In the genomic region with DNA sequence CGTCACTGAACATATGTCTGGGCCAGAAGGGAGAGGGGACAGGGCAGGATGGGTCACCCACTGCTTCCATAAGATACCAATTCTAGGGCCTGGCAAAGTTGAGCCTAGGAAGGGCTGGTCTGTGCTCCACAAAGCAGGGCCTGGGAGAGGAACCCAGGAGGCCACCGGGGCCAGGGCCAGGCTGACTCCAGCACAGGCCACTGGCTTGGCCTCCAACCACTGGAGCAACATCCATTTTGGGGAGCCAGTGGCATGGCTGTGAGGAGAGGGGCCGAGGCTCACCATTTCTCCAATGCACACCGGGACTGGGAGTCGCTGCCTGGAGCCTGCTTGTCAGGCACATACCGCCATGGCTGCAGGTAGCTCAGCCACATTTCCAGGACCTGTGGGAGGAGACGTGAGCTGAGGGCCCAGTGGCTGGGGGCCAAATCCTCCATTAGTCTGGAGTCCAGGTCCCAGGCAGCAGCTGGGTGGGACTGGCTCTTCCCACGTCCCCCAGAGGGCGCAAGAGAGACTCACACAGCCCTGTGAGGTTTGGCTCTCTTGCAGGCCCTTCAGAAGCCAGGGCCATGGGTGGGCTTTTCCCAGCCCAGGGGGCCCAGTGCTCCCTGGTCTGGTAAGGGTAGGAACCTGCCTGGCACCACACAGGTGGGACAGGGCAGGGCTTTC, we compare ENCODE assay signal across 16 cellular contexts. TPM values are rescaled to one million over a fixed set of nuclear protein-coding genes. Genes with fewer than 3 reads are reported as not detected.
DNase-seq lines count a peak whose midpoint lies in the region; ATAC-seq and TF ChIP-seq lines count a peak whose summit lies in the region.
"Had no signal": no experiment of that assay in that cellular context is flagged by ENCODE, and none has a peak within 500 bp of the region (broad histone marks: within the 10 kb centered on the region; RNA-seq: fewer than 3 reads in every experiment).

No MANE protein-coding gene starts in this region.

- H3K27me3 ChIP-seq in NT2/D1 (ENCODE audit: insufficient read depth, insufficient read length), result no peaks in the 10 kb centered on the region
- no peaks in the 10 kb centered on the region for H3K27me3 ChIP-seq in lower lobe of right lung (ENCODE audit: low read depth)
- H3K27me3 ChIP-seq: esophagus muscularis mucosa, SJSA1 had no signal

- H3K27me3 Mint-ChIP-seq in activated CD4-positive, alpha-beta memory T cell treated with anti-CD3 and anti-CD28 coated beads for 36 hours, result no peaks in the 10 kb centered on the region
- H3K27me3 Mint-ChIP-seq in activated CD4-positive, alpha-beta memory T cell treated with anti-CD3 and anti-CD28 coated beads, Interleukin-2, amount 10 ng/mL, durations not matched to agents 7 days and 5 days, result no peaks in the 10 kb centered on the region

- H3K36me3 Mint-ChIP-seq in activated CD4-positive, alpha-beta memory T cell treated with anti-CD3 and anti-CD28 coated beads for 36 hours, result no peaks in the 10 kb centered on the region
- no peaks in the 10 kb centered on the region for H3K36me3 Mint-ChIP-seq in activated CD4-positive, alpha-beta memory T cell treated with anti-CD3 and anti-CD28 coated beads, Interleukin-2, amount 10 ng/mL, durations not matched to agents 7 days and 5 days (ENCODE audit: low read depth)
- H3K36me3 Mint-ChIP-seq: stimulated activated effector memory CD8-positive, alpha-beta T cell treated with anti-CD3 and anti-CD28 coated beads, Interleukin-12 subunit alpha, Interleukin-12 subunit beta, amount 100 ng/mL, for 72 hours had no signal

- H3K9me3 ChIP-seq in NT2/D1 (ENCODE audit: insufficient read depth, low read length) (no peaks in the 10 kb centered on the region), lower lobe of right lung (no peaks in the 10 kb centered on the region)
- H3K9me3 ChIP-seq: SJSA1 had no signal

- H3K36me3 ChIP-seq in NT2/D1 (ENCODE audit: insufficient read depth, insufficient read length, low read length) (no peaks in the 10 kb centered on the region), lower lobe of right lung (no peaks in the 10 kb centered on the region)
- H3K36me3 ChIP-seq: esophagus muscularis mucosa, SJSA1 had no signal

- peak; percentile 41; the same call in 1 of the 2 replicates for TF ChIP-seq CTCF in GM12875 (IDR thresholded peaks at IDR 0.05; ENCODE audit: borderline replicate concordance, insufficient read depth, low read depth, low read length)
- TF ChIP-seq CTCF in lower lobe of right lung (IDR thresholded peaks at IDR 0.05), result peak; percentile 22

- intact Hi-C loops in activated CD4-positive, alpha-beta memory T cell treated with anti-CD3 and anti-CD28 coated beads for 36 hours (cut with micrococcal nuclease), result no loop called here
- intact Hi-C loops in lower lobe of right lung (cut with DNase I), result no loop called here

- ATAC-seq in lower lobe of right lung (no peak), GM19397 (IDR thresholded peaks at IDR 0.05; ENCODE audit: unreplicated experiment) (no peak)
- ATAC-seq: stimulated activated effector memory CD8-positive, alpha-beta T cell treated with anti-CD3 and anti-CD28 coated beads, Interleukin-12 subunit alpha, Interleukin-12 subunit beta, amount 100 ng/mL, for 72 hours had no signal

- DNase-seq in activated CD4-positive, alpha-beta memory T cell treated with anti-CD3 and anti-CD28 coated beads for 36 hours, result peak; percentile 33
- DNase-seq in activated CD4-positive, alpha-beta memory T cell treated with anti-CD3 and anti-CD28 coated beads, Interleukin-2, amount 10 ng/mL, durations not matched to agents 7 days and 5 days, result no peak
- DNase-seq in NT2/D1 (ENCODE audit: low read depth, low spot score), result peak; percentile 49
- DNase-seq in lower lobe of right lung, result no peak
- no peak for DNase-seq in stimulated activated naive CD4-positive, alpha-beta T cell treated with Interleukin-2 at 50 U/mL for 16 hours (lab: John Stamatoyannopoulos, UW)
- DNase-seq in putamen (ENCODE audit: low spot score), result no peak
- DNase-seq: mesenchymal stem cell, NCI-H345, occipital lobe had no signal

- H3K27ac ChIP-seq in lower lobe of right lung, result no peak overlapping the region
- H3K27ac ChIP-seq: esophagus muscularis mucosa, SJSA1 had no signal

- H3K4me3 ChIP-seq in GM12875 (ENCODE audit: low read depth, low read length), result no peak overlapping the region
- H3K4me3 ChIP-seq in NT2/D1 (ENCODE audit: insufficient read length, low read depth), result no peak overlapping the region
- H3K4me3 ChIP-seq in lower lobe of right lung, result no peak overlapping the region
- H3K4me3 ChIP-seq: esophagus muscularis mucosa, SJSA1 had no signal

- H3K4me1 ChIP-seq in NT2/D1 (ENCODE audit: insufficient read depth, insufficient read length) (no peaks in the 10 kb centered on the region), lower lobe of right lung (peaks cover 19% of the 10 kb centered on the region)
- H3K4me1 ChIP-seq: SJSA1 had no signal

- POLR2A ChIA-PET in activated CD4-positive, alpha-beta memory T cell treated with anti-CD3 and anti-CD28 coated beads for 36 hours (lab: Charles Lee), result no interaction called here
- POLR2A ChIA-PET in activated CD4-positive, alpha-beta memory T cell treated with anti-CD3 and anti-CD28 coated beads, Interleukin-2, amount 10 ng/mL, durations not matched to agents 7 days and 5 days (lab: Charles Lee), result no interaction called here

- H3K9ac ChIP-seq in NT2/D1 (ENCODE audit: insufficient read length, low read depth), result no peak overlapping the region

- CTCF ChIA-PET in activated CD4-positive, alpha-beta memory T cell treated with anti-CD3 and anti-CD28 coated beads for 36 hours (lab: Charles Lee), result interaction anchor here (0.5 to 1.3 kb wide), 3 partner anchors 209 to 449 kb away, joined by 3 to 4 read pairs (median 3); no protein-coding TSS in a partner anchor
- CTCF ChIA-PET in activated CD4-positive, alpha-beta memory T cell treated with anti-CD3 and anti-CD28 coated beads, Interleukin-2, amount 10 ng/mL, durations not matched to agents 7 days and 5 days (lab: Charles Lee), result interaction anchor here (1.0 kb wide), 1 partner anchor 433 kb away, joined by 3 read pairs; no protein-coding TSS in a partner anchor

- H3K27ac Mint-ChIP-seq in activated CD4-positive, alpha-beta memory T cell treated with anti-CD3 and anti-CD28 coated beads for 36 hours, result no peak overlapping the region
- H3K27ac Mint-ChIP-seq in activated CD4-positive, alpha-beta memory T cell treated with anti-CD3 and anti-CD28 coated beads, Interleukin-2, amount 10 ng/mL, durations not matched to agents 7 days and 5 days, result no peak overlapping the region
- H3K27ac Mint-ChIP-seq: stimulated activated effector memory CD8-positive, alpha-beta T cell treated with anti-CD3 and anti-CD28 coated beads, Interleukin-12 subunit alpha, Interleukin-12 subunit beta, amount 100 ng/mL, for 72 hours had no signal

- H3K4me1 Mint-ChIP-seq in activated CD4-positive, alpha-beta memory T cell treated with anti-CD3 and anti-CD28 coated beads for 36 hours (ENCODE audit: low read depth), result no peaks in the 10 kb centered on the region
- no peaks in the 10 kb centered on the region for H3K4me1 Mint-ChIP-seq in activated CD4-positive, alpha-beta memory T cell treated with anti-CD3 and anti-CD28 coated beads, Interleukin-2, amount 10 ng/mL, durations not matched to agents 7 days and 5 days
- H3K4me1 Mint-ChIP-seq: stimulated activated effector memory CD8-positive, alpha-beta T cell treated with anti-CD3 and anti-CD28 coated beads, Interleukin-12 subunit alpha, Interleukin-12 subunit beta, amount 100 ng/mL, for 72 hours had no signal

- no peak overlapping the region for H3K4me3 Mint-ChIP-seq in activated CD4-positive, alpha-beta memory T cell treated with anti-CD3 and anti-CD28 coated beads for 36 hours
- H3K4me3 Mint-ChIP-seq in activated CD4-positive, alpha-beta memory T cell treated with anti-CD3 and anti-CD28 coated beads, Interleukin-2, amount 10 ng/mL, durations not matched to agents 7 days and 5 days, result no peak overlapping the region
- H3K4me3 Mint-ChIP-seq: stimulated activated effector memory CD8-positive, alpha-beta T cell treated with anti-CD3 and anti-CD28 coated beads, Interleukin-12 subunit alpha, Interleukin-12 subunit beta, amount 100 ng/mL, for 72 hours had no signal

- peaks cover 3% of the 10 kb centered on the region for H3K9me3 Mint-ChIP-seq in activated CD4-positive, alpha-beta memory T cell treated with anti-CD3 and anti-CD28 coated beads for 36 hours
- H3K9me3 Mint-ChIP-seq in activated CD4-positive, alpha-beta memory T cell treated with anti-CD3 and anti-CD28 coated beads, Interleukin-2, amount 10 ng/mL, durations not matched to agents 7 days and 5 days, result peaks cover 3% of the 10 kb centered on the region
- H3K9me3 Mint-ChIP-seq: stimulated activated effector memory CD8-positive, alpha-beta T cell treated with anti-CD3 and anti-CD28 coated beads, Interleukin-12 subunit alpha, Interleukin-12 subunit beta, amount 100 ng/mL, for 72 hours had no signal

RNA-seq across cellular contexts. Expression of gene TUBA3C, which starts 27.7 kb away (rescaled TPM):
- not detected for total RNA-seq in activated CD4-positive, alpha-beta memory T cell treated with anti-CD3 and anti-CD28 coated beads for 36 hours
- not detected for total RNA-seq in activated CD4-positive, alpha-beta memory T cell treated with anti-CD3 and anti-CD28 coated beads, Interleukin-2, amount 10 ng/mL, durations not matched to agents 7 days and 5 days
- total RNA-seq in lower lobe of right lung, result not detected
- total RNA-seq: activated naive CD4-positive, alpha-beta T cell treated with anti-CD3 and anti-CD28 coated beads, Interleukin-2, amount 50 U/mL, for 72 hours; chondrocyte; esophagus muscularis mucosa; occipital lobe; SJSA1 had no signal

Comparison
In these comparisons a context has a peak if more than half of its experiments do, and no peak if none do; other contexts are left out.
1. DNase-seq: peak in activated CD4-positive, alpha-beta memory T cell treated with anti-CD3 and anti-CD28 coated beads for 36 hours (single experiment) and NT2/D1 (single experiment); none in activated CD4-positive, alpha-beta memory T cell treated with anti-CD3 and anti-CD28 coated beads, Interleukin-2, amount 10 ng/mL, durations not matched to agents 7 days and 5 days (single experiment), lower lobe of right lung (single experiment), stimulated activated naive CD4-positive, alpha-beta T cell treated with Interleukin-2 at 50 U/mL for 16 hours (single experiment) and putamen (single experiment).